In the genomic region with DNA sequence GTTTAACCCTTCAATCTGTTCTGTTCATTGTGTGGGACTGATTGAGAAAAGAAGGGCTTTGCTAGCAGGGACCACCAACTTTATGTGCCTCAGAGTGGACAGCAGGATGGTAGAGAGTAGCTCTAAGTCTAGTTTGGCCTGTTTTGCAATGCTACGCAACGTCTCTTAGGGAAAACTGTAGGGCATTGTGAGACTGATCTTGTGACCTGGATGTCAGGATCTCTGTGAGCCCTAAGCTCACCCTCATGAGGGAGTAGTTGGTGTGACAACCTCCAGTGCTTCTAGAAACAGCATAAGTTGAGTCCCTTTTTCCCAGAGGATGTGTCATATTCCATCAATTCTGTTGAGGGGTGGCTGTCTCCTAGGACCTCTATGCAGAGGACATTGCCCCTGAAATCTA, we compare ENCODE assay signal across 23 cellular contexts.
"Had no signal": no experiment of that assay in that cellular context is flagged by ENCODE, and none has a peak within 500 bp of the region (broad histone marks: within the 10 kb centered on the region; RNA-seq: fewer than 3 reads in every experiment).

No MANE protein-coding gene starts in this region.

- ATAC-seq: K562, Right ventricle myocardium inferior had no signal

- H3K9ac ChIP-seq: KMS-11 had no signal

- H3K9me3 ChIP-seq: Peyer's patch, SJCRH30 had no signal

- H3K4me3 Mint-ChIP-seq: IgD-negative memory B cell had no signal

- H3K4me3 ChIP-seq: K562, Peyer's patch, SJCRH30, SK-N-MC had no signal

- H3K4me1 ChIP-seq: Peyer's patch, SJCRH30 had no signal

- H3K27ac Mint-ChIP-seq: IgD-negative memory B cell had no signal

- H3K27ac ChIP-seq: KMS-11, Peyer's patch, SJCRH30, SK-N-MC had no signal

- H3K36me3 ChIP-seq: Peyer's patch, SJCRH30 had no signal

- H3K27me3 ChIP-seq: Peyer's patch, SJCRH30 had no signal

- H3K4me2 ChIP-seq: KMS-11 had no signal

- FAIRE-seq: K562 had no signal

- H3K4me1 Mint-ChIP-seq: IgD-negative memory B cell had no signal

- DNase-seq: Kasumi-1, MM.1S, NCI-H1092 treated with DMSO at 0.1 percent for 48 hours, NCI-H1436, NCI-H187, NCI-H2029, NCI-H2081 treated with DMSO at 0.1 percent for 48 hours, NCI-H2171, NCI-H226, NCI-H446, NCI-H510A, NCI-H524 treated with DMSO at 0.1 percent for 48 hours, NCI-H69, NCI-H774, Peyer's patch, SHP77 treated with DMSO at 0.1 percent for 48 hours, SJCRH30, SW 1271 had no signal
